ENCODE assay signal across 21 cellular contexts in genomic region chr7:26584964-26585650, GRCh38.
DNase-seq lines count a peak whose midpoint lies in the region; ATAC-seq and TF ChIP-seq lines count a peak whose summit lies in the region.
"Had no signal": no experiment of that assay in that cellular context is flagged by ENCODE, and none has a peak within 500 bp of the region (broad histone marks: within the 10 kb centered on the region; RNA-seq: fewer than 3 reads in every experiment).

No MANE protein-coding gene starts in this region.

- no peak for ATAC-seq in GM19397 (IDR thresholded peaks at IDR 0.05; ENCODE audit: unreplicated experiment)
- ATAC-seq: activated CD8-positive, alpha-beta T cell treated with anti-CD3 and anti-CD28 coated beads, Interleukin-2, amount 10 ng/mL, durations not matched to agents 7 days and 5 days; effector memory CD8-positive, alpha-beta T cell; K562; Panc1; right lobe of liver had no signal

- in situ Hi-C loops in GM13977 (cut with MboI; ENCODE audit: low pct_unique_long_range_greater_than_20kb, low sequenced_read_pairs, unreplicated experiment): no loop called here

- no peak for TF ChIP-seq CTCF in fibroblast of villous mesenchyme (IDR thresholded peaks at IDR 0.05; ENCODE audit: insufficient read depth, low read depth, low read length)
- TF ChIP-seq CTCF in GM13977 (IDR thresholded peaks at IDR 0.05; ENCODE audit: extremely low read depth, insufficient read depth, missing control alignments): no peak

- DNase-seq in DMS153 (lab: John Stamatoyannopoulos, UW): peak; percentile 100
- peak; percentile 19 for DNase-seq in NCI-H128 (lab: John Stamatoyannopoulos, UW; ENCODE audit: unreplicated experiment)
- peak; percentile 95 for DNase-seq in NCI-H526 treated with DMSO at 0.1 percent for 48 hours (lab: John Stamatoyannopoulos, UW)
- peak; percentile 6 for DNase-seq in fibroblast of villous mesenchyme (ENCODE audit: low read depth)
- DNase-seq in NCI-H1048 (lab: John Stamatoyannopoulos, UW): no peak
- no peak for DNase-seq in GM13977 (ENCODE audit: low spot score)
- DNase-seq in stimulated activated CD4-positive, alpha-beta T cell treated with anti-CD3 and anti-CD28 coated beads, Interleukin-12 subunit alpha, Interleukin-12 subunit beta, amount 100 ng/mL, for 4 hours: no peak
- DNase-seq: activated CD4-positive, CD25-positive, alpha-beta regulatory T cell; activated CD8-positive, alpha-beta T cell treated with anti-CD3 and anti-CD28 coated beads, Interleukin-2, amount 10 ng/mL, durations not matched to agents 7 days and 5 days; activated naive CD4-positive, alpha-beta T cell treated with anti-CD3 and anti-CD28 coated beads, Interleukin-2, amount 10 ng/mL, durations not matched to agents 7 days and 5 days; activated T-cell treated with anti-CD3 and anti-CD28 coated beads, Interleukin-2, amount 50 U/mL, for 48 hours; CD4-positive, alpha-beta T cell; effector memory CD8-positive, alpha-beta T cell; NCI-H82; right lobe of liver; transverse colon had no signal

- H3K4me3 ChIP-seq in fibroblast of villous mesenchyme (ENCODE audit: low read depth, low read length): no peak overlapping the region
- H3K4me3 ChIP-seq: ascending aorta, K562, lung, right lobe of liver, transverse colon had no signal

Comparison
In these comparisons a context has a peak if more than half of its experiments do, and no peak if none do; other contexts are left out.
1. DNase-seq: peak in DMS153 (single experiment), NCI-H128 (single experiment), NCI-H526 treated with DMSO at 0.1 percent for 48 hours (single experiment) and fibroblast of villous mesenchyme (single experiment); none in NCI-H1048 (single experiment), GM13977 (single experiment) and stimulated activated CD4-positive, alpha-beta T cell treated with anti-CD3 and anti-CD28 coated beads, Interleukin-12 subunit alpha, Interleukin-12 subunit beta, amount 100 ng/mL, for 4 hours (single experiment).